ENCODE assay signal across 22 cellular contexts in the genomic region with DNA sequence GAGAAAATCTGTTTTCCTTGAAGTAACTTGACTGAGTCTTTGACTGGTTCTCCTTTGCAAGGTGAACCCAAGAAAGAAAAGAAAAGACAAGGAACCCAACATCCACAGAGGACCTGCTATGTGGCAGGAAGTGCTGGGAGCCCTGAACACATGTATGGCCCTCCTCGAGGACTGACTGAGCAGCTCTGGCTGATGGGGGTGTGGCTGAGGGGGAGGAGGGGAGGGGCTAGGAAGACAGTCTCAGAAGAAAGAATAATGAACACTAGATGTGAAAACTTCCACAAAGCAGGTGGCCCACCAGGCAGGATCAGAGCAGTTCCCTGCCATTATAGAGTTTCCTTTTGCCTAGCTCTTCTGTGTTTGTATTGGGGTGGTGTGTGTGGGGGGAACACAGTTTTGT. TPM values are rescaled to one million over a fixed set of nuclear protein-coding genes. Genes with fewer than 3 reads are reported as not detected.
DNase-seq lines count a peak whose midpoint lies in the region; ATAC-seq, FAIRE-seq and TF ChIP-seq lines count a peak whose summit lies in the region.
"Had no signal": no experiment of that assay in that cellular context is flagged by ENCODE, and none has a peak within 500 bp of the region (broad histone marks: within the 10 kb centered on the region; RNA-seq: fewer than 3 reads in every experiment).

No MANE protein-coding gene starts in this region.

- peaks cover 13% of the 10 kb centered on the region for H3K4me1 Mint-ChIP-seq in activated naive CD8-positive, alpha-beta T cell treated with anti-CD3 and anti-CD28 coated beads, Interleukin-2, amount 10 ng/mL, durations not matched to agents 7 days and 5 days
- peaks cover 4% of the 10 kb centered on the region for H3K4me1 Mint-ChIP-seq in activated naive CD8-positive, alpha-beta T cell treated with anti-CD3 and anti-CD28 coated beads for 36 hours
- H3K4me1 Mint-ChIP-seq in endothelial cell (ENCODE audit: unreplicated experiment), result peaks cover 3% of the 10 kb centered on the region

- H3K9me2 ChIP-seq in Loucy (replicated peaks; ENCODE audit: low read depth, low read length), result no peaks in the 10 kb centered on the region

- H3K27ac ChIP-seq in angular gyrus (ENCODE audit: low read depth, low read length) (peak overlapping the region; percentile 92), temporal lobe (ENCODE audit: low read depth, low read length) (peak overlapping the region; percentile 92)
- H3K27ac ChIP-seq: coronary artery, pancreas, Peyer's patch had no signal

- peak; percentile 58 for ATAC-seq in activated naive CD8-positive, alpha-beta T cell treated with anti-CD3 and anti-CD28 coated beads, Interleukin-2, amount 10 ng/mL, durations not matched to agents 7 days and 5 days (ENCODE audit: low read depth)
- ATAC-seq: pancreas, sciatic nerve, SK-N-SH treated with all-trans-retinoic acid at 6 μM for 48 hours had no signal

- H3K4me2 ChIP-seq in Loucy (ENCODE audit: low read depth, low read length, poor library complexity, severe bottlenecking), result no peak overlapping the region

- no peak overlapping the region for H3K4me3 Mint-ChIP-seq in activated naive CD8-positive, alpha-beta T cell treated with anti-CD3 and anti-CD28 coated beads, Interleukin-2, amount 10 ng/mL, durations not matched to agents 7 days and 5 days
- no peak overlapping the region for H3K4me3 Mint-ChIP-seq in activated naive CD8-positive, alpha-beta T cell treated with anti-CD3 and anti-CD28 coated beads for 36 hours
- H3K4me3 Mint-ChIP-seq in endothelial cell (ENCODE audit: unreplicated experiment), result no peak overlapping the region

- no peaks in the 10 kb centered on the region for H3F3A ChIP-seq in Loucy (ENCODE audit: low read depth)

- peaks cover 9% of the 10 kb centered on the region for H3K4me1 ChIP-seq in Loucy (ENCODE audit: insufficient read depth, low read length, poor library complexity, severe bottlenecking)
- H3K4me1 ChIP-seq: pancreas, Peyer's patch had no signal

- no peak for TF ChIP-seq POLR2A in GM12892 (IDR thresholded peaks at IDR 0.05; ENCODE audit: low read depth, low read length)

- H3K36me3 ChIP-seq in Loucy (ENCODE audit: insufficient read depth, low read length), result no peaks in the 10 kb centered on the region
- H3K36me3 ChIP-seq: pancreas, Peyer's patch had no signal

- no peak overlapping the region for H3K4me3 ChIP-seq in Loucy (ENCODE audit: low read length, poor library complexity, severe bottlenecking)
- H3K4me3 ChIP-seq: coronary artery, pancreas, Peyer's patch had no signal

- no peak for DNase-seq in activated naive CD8-positive, alpha-beta T cell treated with anti-CD3 and anti-CD28 coated beads, Interleukin-2, amount 10 ng/mL, durations not matched to agents 7 days and 5 days
- no peak for DNase-seq in activated naive CD8-positive, alpha-beta T cell treated with anti-CD3 and anti-CD28 coated beads for 36 hours
- DNase-seq in endothelial cell (ENCODE audit: low spot score) (no peak), GM12892 (ENCODE audit: insufficient read length) (no peak), HTR-8/SVneo (ENCODE audit: insufficient read length, low spot score) (no peak)
- DNase-seq: AML-193; DMS153; GOT3; KG1; NCI-H1105 treated with DMSO at 0.1 percent for 48 hours; NCI-H2171; NCI-H774; pancreas; Peyer's patch; stimulated activated CD4-positive, alpha-beta T cell treated with anti-CD3 and anti-CD28 coated beads, Interleukin-1b, Interleukin-23, amount 100 ng/mL, for 48 hours had no signal

- peak overlapping the region; percentile 73 for H2AFZ ChIP-seq in Loucy (ENCODE audit: low read length)

- POLR2A ChIA-PET in activated naive CD8-positive, alpha-beta T cell treated with anti-CD3 and anti-CD28 coated beads, Interleukin-2, amount 10 ng/mL, durations not matched to agents 7 days and 5 days (lab: Charles Lee), result interaction anchor here (0.7 kb wide), 1 partner anchor 381 kb away, joined by 3 read pairs; no protein-coding TSS in a partner anchor

- H3K9me3 Mint-ChIP-seq in activated naive CD8-positive, alpha-beta T cell treated with anti-CD3 and anti-CD28 coated beads, Interleukin-2, amount 10 ng/mL, durations not matched to agents 7 days and 5 days, result no peaks in the 10 kb centered on the region
- no peaks in the 10 kb centered on the region for H3K9me3 Mint-ChIP-seq in activated naive CD8-positive, alpha-beta T cell treated with anti-CD3 and anti-CD28 coated beads for 36 hours
- no peaks in the 10 kb centered on the region for H3K9me3 Mint-ChIP-seq in endothelial cell (ENCODE audit: unreplicated experiment)

- H3K36me3 Mint-ChIP-seq in activated naive CD8-positive, alpha-beta T cell treated with anti-CD3 and anti-CD28 coated beads, Interleukin-2, amount 10 ng/mL, durations not matched to agents 7 days and 5 days, result no peaks in the 10 kb centered on the region
- H3K36me3 Mint-ChIP-seq in activated naive CD8-positive, alpha-beta T cell treated with anti-CD3 and anti-CD28 coated beads for 36 hours, result no peaks in the 10 kb centered on the region
- H3K36me3 Mint-ChIP-seq in endothelial cell (ENCODE audit: low read depth, unreplicated experiment), result no peaks in the 10 kb centered on the region

- no peaks in the 10 kb centered on the region for H4K20me1 ChIP-seq in Loucy (ENCODE audit: insufficient read depth, low read length, poor library complexity, severe bottlenecking)

- H3K9me3 ChIP-seq in Loucy (ENCODE audit: insufficient read depth, low read depth, low read length), result no peaks in the 10 kb centered on the region
- H3K9me3 ChIP-seq: pancreas, Peyer's patch had no signal

- peaks cover 2% of the 10 kb centered on the region for H3K27me3 Mint-ChIP-seq in activated naive CD8-positive, alpha-beta T cell treated with anti-CD3 and anti-CD28 coated beads, Interleukin-2, amount 10 ng/mL, durations not matched to agents 7 days and 5 days
- no peaks in the 10 kb centered on the region for H3K27me3 Mint-ChIP-seq in activated naive CD8-positive, alpha-beta T cell treated with anti-CD3 and anti-CD28 coated beads for 36 hours
- H3K27me3 Mint-ChIP-seq in endothelial cell (ENCODE audit: unreplicated experiment), result peaks cover 4% of the 10 kb centered on the region

- no peak overlapping the region for H3K9ac ChIP-seq in Loucy (ENCODE audit: low read depth, low read length, poor library complexity, severe bottlenecking)

- TF ChIP-seq CTCF in Loucy (conservative IDR thresholded peaks at IDR 0.05; ENCODE audit: low read length) (no peak), endothelial cell (IDR thresholded peaks at IDR 0.05; ENCODE audit: unreplicated experiment) (no peak)

- H3K27me3 ChIP-seq in Loucy (ENCODE audit: insufficient read depth, low read length, poor library complexity, severe bottlenecking), result no peaks in the 10 kb centered on the region
- H3K27me3 ChIP-seq: pancreas, Peyer's patch had no signal

- H3K79me2 ChIP-seq in Loucy (ENCODE audit: insufficient read depth, low read length), result no peaks in the 10 kb centered on the region

- no peak for FAIRE-seq in GM12892 (lab: Jason Lieb, UNC)
- no peak for FAIRE-seq in HTR-8/SVneo (lab: Jason Lieb, UNC)
- FAIRE-seq: pancreas, TTC549 had no signal

- H3K27ac Mint-ChIP-seq in activated naive CD8-positive, alpha-beta T cell treated with anti-CD3 and anti-CD28 coated beads, Interleukin-2, amount 10 ng/mL, durations not matched to agents 7 days and 5 days, result no peak overlapping the region
- no peak overlapping the region for H3K27ac Mint-ChIP-seq in activated naive CD8-positive, alpha-beta T cell treated with anti-CD3 and anti-CD28 coated beads for 36 hours
- no peak overlapping the region for H3K27ac Mint-ChIP-seq in endothelial cell (ENCODE audit: unreplicated experiment)

RNA-seq across cellular contexts. Expression of gene NENF, which starts 26.1 kb away (rescaled TPM):
- total RNA-seq in activated naive CD8-positive, alpha-beta T cell treated with anti-CD3 and anti-CD28 coated beads, Interleukin-2, amount 10 ng/mL, durations not matched to agents 7 days and 5 days, result 10 to 100 TPM; 30.0 to 31.1 TPM
- 10 to 100 TPM; 36.4 to 38.7 TPM for total RNA-seq in activated naive CD8-positive, alpha-beta T cell treated with anti-CD3 and anti-CD28 coated beads for 36 hours
- 19.9 TPM for total RNA-seq in temporal lobe
- total RNA-seq in endothelial cell (ENCODE audit: unreplicated experiment), result 25.6 TPM
- 67.1 TPM for polyA plus RNA-seq in GM12892 (2012; ENCODE audit: missing spikeins)

RNA-seq across cellular contexts. Expression of gene PACC1, which starts 44.1 kb away (rescaled TPM):
- 10 to 100 TPM; 10.1 to 14.3 TPM for total RNA-seq in activated naive CD8-positive, alpha-beta T cell treated with anti-CD3 and anti-CD28 coated beads, Interleukin-2, amount 10 ng/mL, durations not matched to agents 7 days and 5 days
- total RNA-seq in activated naive CD8-positive, alpha-beta T cell treated with anti-CD3 and anti-CD28 coated beads for 36 hours, result 10 to 100 TPM; 12.7 to 13.9 TPM
- total RNA-seq in temporal lobe (19.4 TPM), endothelial cell (ENCODE audit: unreplicated experiment) (15.3 TPM)
- polyA plus RNA-seq in GM12892 (2012; ENCODE audit: missing spikeins), result 11.2 TPM
